8 cellular contexts compared by ENCODE assay signal in the genomic region with DNA sequence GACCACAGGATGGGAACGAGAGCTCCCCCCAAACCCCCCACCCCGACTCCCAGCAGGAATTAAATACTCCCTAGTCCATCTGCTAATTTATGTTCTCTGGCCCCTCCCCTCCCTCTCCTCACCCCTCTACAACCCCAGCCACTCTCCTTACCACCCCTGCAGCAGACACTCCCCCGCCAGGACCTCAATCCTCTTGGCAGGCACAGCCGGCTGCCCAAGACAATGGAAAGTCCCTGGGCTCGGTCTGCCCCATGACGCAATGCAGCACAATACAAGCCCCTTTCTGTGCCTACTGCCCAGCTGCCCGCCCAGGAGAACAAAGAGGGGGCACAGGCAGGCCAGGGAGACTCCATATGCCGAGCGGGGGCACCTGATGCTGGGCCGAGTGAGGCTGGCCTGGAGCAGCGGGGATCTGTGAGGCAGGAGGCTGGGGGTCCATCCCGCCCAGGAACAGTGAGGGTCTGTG. TPM values are rescaled to one million over a fixed set of nuclear protein-coding genes. Genes with fewer than 3 reads are reported as not detected.
DNase-seq lines count a peak whose midpoint lies in the region; ATAC-seq and TF ChIP-seq lines count a peak whose summit lies in the region.

No MANE protein-coding gene starts in this region.

- H3K27ac Mint-ChIP-seq in neural progenitor cell = peak overlapping the region; percentile 87
- H3K27ac Mint-ChIP-seq in activated CD4-positive, alpha-beta T cell treated with anti-CD3 and anti-CD28 coated beads, Interleukin-2, amount 10 ng/mL, durations not matched to agents 24 days and 14 days = no peak overlapping the region

- H3K4me3 ChIP-seq in fibroblast of villous mesenchyme (ENCODE audit: low read depth, low read length) (no peak overlapping the region), neural progenitor cell (no peak overlapping the region)

- no peak for ATAC-seq in HG03039 (IDR thresholded peaks at IDR 0.05; ENCODE audit: unreplicated experiment)
- no peak for ATAC-seq in HG02884 (IDR thresholded peaks at IDR 0.05; ENCODE audit: unreplicated experiment)

- no peaks in the 10 kb centered on the region for H3K27me3 ChIP-seq in neural progenitor cell

- H3K36me3 Mint-ChIP-seq in neural progenitor cell = peaks cover 33% of the 10 kb centered on the region
- H3K36me3 Mint-ChIP-seq in activated CD4-positive, alpha-beta T cell treated with anti-CD3 and anti-CD28 coated beads, Interleukin-2, amount 10 ng/mL, durations not matched to agents 24 days and 14 days (ENCODE audit: low read depth) = no peaks in the 10 kb centered on the region

- intact Hi-C loops in activated CD4-positive, alpha-beta T cell treated with anti-CD3 and anti-CD28 coated beads, Interleukin-2, amount 10 ng/mL, durations not matched to agents 24 days and 14 days (cut with micrococcal nuclease) = no loop called here

- no peaks in the 10 kb centered on the region for H3K79me2 ChIP-seq in neural progenitor cell (ENCODE audit: low read depth)

- peaks cover 66% of the 10 kb centered on the region for H3K4me1 Mint-ChIP-seq in neural progenitor cell
- H3K4me1 Mint-ChIP-seq in activated CD4-positive, alpha-beta T cell treated with anti-CD3 and anti-CD28 coated beads, Interleukin-2, amount 10 ng/mL, durations not matched to agents 24 days and 14 days = peaks cover 2% of the 10 kb centered on the region

- peak overlapping the region; percentile 58 for H3K4me3 Mint-ChIP-seq in neural progenitor cell
- H3K4me3 Mint-ChIP-seq in activated CD4-positive, alpha-beta T cell treated with anti-CD3 and anti-CD28 coated beads, Interleukin-2, amount 10 ng/mL, durations not matched to agents 24 days and 14 days = no peak overlapping the region

- peaks cover 39% of the 10 kb centered on the region for H3K4me1 ChIP-seq in neural progenitor cell

- H2AFZ ChIP-seq in neural progenitor cell (replicated peaks) = no peak overlapping the region

- H3K27ac ChIP-seq in neural progenitor cell = peak overlapping the region; percentile 95

- H3K9me3 ChIP-seq in neural progenitor cell (ENCODE audit: low read depth) = no peaks in the 10 kb centered on the region

- H3K9me3 Mint-ChIP-seq in neural progenitor cell = no peaks in the 10 kb centered on the region
- H3K9me3 Mint-ChIP-seq in activated CD4-positive, alpha-beta T cell treated with anti-CD3 and anti-CD28 coated beads, Interleukin-2, amount 10 ng/mL, durations not matched to agents 24 days and 14 days = no peaks in the 10 kb centered on the region

- H4K20me1 ChIP-seq in neural progenitor cell (ENCODE audit: low read depth) = peaks cover 15% of the 10 kb centered on the region

- H3K27me3 Mint-ChIP-seq in neural progenitor cell (ENCODE audit: insufficient read depth, low read depth) = peaks cover 15% of the 10 kb centered on the region
- no peaks in the 10 kb centered on the region for H3K27me3 Mint-ChIP-seq in activated CD4-positive, alpha-beta T cell treated with anti-CD3 and anti-CD28 coated beads, Interleukin-2, amount 10 ng/mL, durations not matched to agents 24 days and 14 days

- DNase-seq in ELR (ENCODE audit: low read depth) (peak; percentile 62), SHP77 (lab: John Stamatoyannopoulos, UW) (peak; percentile 49 to 83), fibroblast of villous mesenchyme (ENCODE audit: low read depth) (peak; percentile 84), neural progenitor cell (ENCODE audit: low spot score) (peak; percentile 93), NCI-H2196 treated with DMSO at 0.1 percent for 48 hours (lab: John Stamatoyannopoulos, UW; ENCODE audit: unreplicated experiment) (no peak)
- DNase-seq in activated CD4-positive, alpha-beta T cell treated with anti-CD3 and anti-CD28 coated beads, Interleukin-2, amount 10 ng/mL, durations not matched to agents 24 days and 14 days = no peak

- H3F3A ChIP-seq in neural progenitor cell (ENCODE audit: low read depth) = peaks cover 48% of the 10 kb centered on the region

- peak overlapping the region; percentile 49 for H3K4me2 ChIP-seq in neural progenitor cell

- no peaks in the 10 kb centered on the region for H3K36me3 ChIP-seq in neural progenitor cell

- H3K9ac ChIP-seq in neural progenitor cell = no peak overlapping the region

- TF ChIP-seq CTCF in fibroblast of villous mesenchyme (IDR thresholded peaks at IDR 0.05; ENCODE audit: insufficient read depth, low read depth, low read length) (no peak), neural progenitor cell (IDR thresholded peaks at IDR 0.05) (no peak)

RNA-seq across cellular contexts. Expression of a gene that starts 30.3 kb away (rescaled TPM):
- total RNA-seq in fibroblast of villous mesenchyme (36.4 and 54.8 TPM in 2 replicates), neural progenitor cell (ENCODE audit: low replicate concordance) (10.8 and 28.9 TPM in 2 replicates)
- total RNA-seq in activated CD4-positive, alpha-beta T cell treated with anti-CD3 and anti-CD28 coated beads, Interleukin-2, amount 10 ng/mL, durations not matched to agents 24 days and 14 days = 0.86 and 0.95 TPM in 2 replicates

Comparison
In these comparisons a context has a peak if more than half of its experiments do, and no peak if none do; other contexts are left out.
1. DNase-seq: peak in ELR (single experiment), SHP77 (2 of 2), fibroblast of villous mesenchyme (single experiment) and neural progenitor cell (single experiment); none in activated CD4-positive, alpha-beta T cell treated with anti-CD3 and anti-CD28 coated beads, Interleukin-2, amount 10 ng/mL, durations not matched to agents 24 days and 14 days (single experiment) and NCI-H2196 treated with DMSO at 0.1 percent for 48 hours (single experiment).